Comparison of ENCODE assay signal across 16 cellular contexts in the genomic region with DNA sequence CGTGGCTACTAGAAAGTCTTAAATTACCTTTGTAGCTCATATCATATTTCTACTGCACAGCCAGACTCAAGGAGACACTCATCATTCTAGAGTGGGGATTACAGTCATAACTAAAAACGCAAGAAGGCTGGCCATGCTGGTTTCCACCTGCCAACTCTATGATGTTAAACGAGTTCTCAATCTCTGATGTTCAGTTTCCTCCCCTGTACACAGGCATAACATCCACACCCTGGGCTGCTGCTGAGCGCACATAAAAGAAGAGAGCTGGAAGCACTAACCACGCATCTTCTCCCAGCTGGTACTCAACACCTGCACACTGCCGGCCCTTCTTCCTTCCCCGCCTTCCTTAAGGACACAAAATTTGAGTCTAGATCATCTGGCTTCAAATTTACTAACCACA.
DNase-seq lines count a peak whose midpoint lies in the region; ATAC-seq and TF ChIP-seq lines count a peak whose summit lies in the region.
"Had no signal": no experiment of that assay in that cellular context is flagged by ENCODE, and none has a peak within 500 bp of the region (broad histone marks: within the 10 kb centered on the region; RNA-seq: fewer than 3 reads in every experiment).

No MANE protein-coding gene starts in this region.

- intact Hi-C loops in activated CD8-positive, alpha-beta T cell treated with anti-CD3 and anti-CD28 coated beads for 36 hours (cut with micrococcal nuclease): no loop called here
- intact Hi-C loops in dorsolateral prefrontal cortex (cut with DNase I): no loop called here

- POLR2A ChIA-PET in activated CD8-positive, alpha-beta T cell treated with anti-CD3 and anti-CD28 coated beads for 36 hours (lab: Charles Lee): no interaction called here
- POLR2A ChIA-PET in activated CD8-positive, alpha-beta T cell treated with anti-CD3 and anti-CD28 coated beads, Interleukin-2, amount 10 ng/mL, durations not matched to agents 7 days and 5 days (lab: Charles Lee): no interaction called here

- CTCF ChIA-PET in activated CD8-positive, alpha-beta T cell treated with anti-CD3 and anti-CD28 coated beads for 36 hours (lab: Charles Lee): no interaction called here
- CTCF ChIA-PET in activated CD8-positive, alpha-beta T cell treated with anti-CD3 and anti-CD28 coated beads, Interleukin-2, amount 10 ng/mL, durations not matched to agents 7 days and 5 days (lab: Charles Lee): no interaction called here

- H3K4me3 Mint-ChIP-seq in activated CD8-positive, alpha-beta T cell treated with anti-CD3 and anti-CD28 coated beads for 36 hours: no peak overlapping the region
- no peak overlapping the region for H3K4me3 Mint-ChIP-seq in activated CD8-positive, alpha-beta T cell treated with anti-CD3 and anti-CD28 coated beads, Interleukin-2, amount 10 ng/mL, durations not matched to agents 7 days and 5 days
- H3K4me3 Mint-ChIP-seq in stimulated activated effector memory CD8-positive, alpha-beta T cell treated with anti-CD3 and anti-CD28 coated beads, Interleukin-12 subunit alpha, Interleukin-12 subunit beta, amount 100 ng/mL, for 72 hours: no peak overlapping the region
- H3K4me3 Mint-ChIP-seq: CD8-positive, alpha-beta T cell; immature natural killer cell; naive thymus-derived CD8-positive, alpha-beta T cell had no signal

- H3K27ac Mint-ChIP-seq in activated CD8-positive, alpha-beta T cell treated with anti-CD3 and anti-CD28 coated beads for 36 hours: no peak overlapping the region
- H3K27ac Mint-ChIP-seq in activated CD8-positive, alpha-beta T cell treated with anti-CD3 and anti-CD28 coated beads, Interleukin-2, amount 10 ng/mL, durations not matched to agents 7 days and 5 days: no peak overlapping the region
- H3K27ac Mint-ChIP-seq in stimulated activated effector memory CD8-positive, alpha-beta T cell treated with anti-CD3 and anti-CD28 coated beads, Interleukin-12 subunit alpha, Interleukin-12 subunit beta, amount 100 ng/mL, for 72 hours: no peak overlapping the region
- H3K27ac Mint-ChIP-seq: CD8-positive, alpha-beta T cell; immature natural killer cell; naive thymus-derived CD8-positive, alpha-beta T cell had no signal

- peak overlapping the region in 43 of 59 donors; percentile 1 to 94 (median 71) for H3K27ac ChIP-seq in dorsolateral prefrontal cortex
- H3K27ac ChIP-seq: GM23248, VCaP had no signal

- H3K9me3 Mint-ChIP-seq in activated CD8-positive, alpha-beta T cell treated with anti-CD3 and anti-CD28 coated beads for 36 hours: no peaks in the 10 kb centered on the region
- H3K9me3 Mint-ChIP-seq in activated CD8-positive, alpha-beta T cell treated with anti-CD3 and anti-CD28 coated beads, Interleukin-2, amount 10 ng/mL, durations not matched to agents 7 days and 5 days (ENCODE audit: insufficient read depth): no peaks in the 10 kb centered on the region
- H3K9me3 Mint-ChIP-seq in stimulated activated effector memory CD8-positive, alpha-beta T cell treated with anti-CD3 and anti-CD28 coated beads, Interleukin-12 subunit alpha, Interleukin-12 subunit beta, amount 100 ng/mL, for 72 hours: no peaks in the 10 kb centered on the region
- H3K9me3 Mint-ChIP-seq: CD8-positive, alpha-beta T cell; immature natural killer cell; naive thymus-derived CD8-positive, alpha-beta T cell had no signal

- peak; percentile 37 for ATAC-seq in activated CD8-positive, alpha-beta T cell treated with anti-CD3 and anti-CD28 coated beads for 36 hours
- ATAC-seq in activated CD8-positive, alpha-beta T cell treated with anti-CD3 and anti-CD28 coated beads, Interleukin-2, amount 10 ng/mL, durations not matched to agents 7 days and 5 days: no peak
- peak; percentile 87 for ATAC-seq in stimulated activated effector memory CD8-positive, alpha-beta T cell treated with anti-CD3 and anti-CD28 coated beads, Interleukin-12 subunit alpha, Interleukin-12 subunit beta, amount 100 ng/mL, for 72 hours
- no peak for ATAC-seq in HG03442 (IDR thresholded peaks at IDR 0.05; ENCODE audit: unreplicated experiment)
- ATAC-seq: CD8-positive, alpha-beta T cell; naive thymus-derived CD8-positive, alpha-beta T cell had no signal

- TF ChIP-seq CTCF in activated CD8-positive, alpha-beta T cell treated with anti-CD3 and anti-CD28 coated beads for 36 hours (IDR thresholded peaks at IDR 0.05): no peak
- TF ChIP-seq CTCF in dorsolateral prefrontal cortex (IDR thresholded peaks at IDR 0.05 in 54 of 56, conservative IDR thresholded peaks at IDR 0.05 in 2 of 56; ENCODE audit: low read depth in 1 of 56, partially characterized antibody in 56 of 56): no peak

- no peaks in the 10 kb centered on the region for H3K27me3 ChIP-seq in dorsolateral prefrontal cortex

- H3K4me1 Mint-ChIP-seq in activated CD8-positive, alpha-beta T cell treated with anti-CD3 and anti-CD28 coated beads for 36 hours (ENCODE audit: low read depth): no peaks in the 10 kb centered on the region
- H3K4me1 Mint-ChIP-seq in activated CD8-positive, alpha-beta T cell treated with anti-CD3 and anti-CD28 coated beads, Interleukin-2, amount 10 ng/mL, durations not matched to agents 7 days and 5 days (ENCODE audit: low read depth): no peaks in the 10 kb centered on the region
- peaks cover 5% of the 10 kb centered on the region for H3K4me1 Mint-ChIP-seq in stimulated activated effector memory CD8-positive, alpha-beta T cell treated with anti-CD3 and anti-CD28 coated beads, Interleukin-12 subunit alpha, Interleukin-12 subunit beta, amount 100 ng/mL, for 72 hours
- H3K4me1 Mint-ChIP-seq: immature natural killer cell; naive thymus-derived CD8-positive, alpha-beta T cell had no signal

- H3K4me3 ChIP-seq in dorsolateral prefrontal cortex: peak overlapping the region in 1 of 59 donors; percentile 2
- H3K4me3 ChIP-seq: GM23248 had no signal

- no peak for DNase-seq in activated CD8-positive, alpha-beta T cell treated with anti-CD3 and anti-CD28 coated beads for 36 hours
- no peak for DNase-seq in activated CD8-positive, alpha-beta T cell treated with anti-CD3 and anti-CD28 coated beads, Interleukin-2, amount 10 ng/mL, durations not matched to agents 7 days and 5 days
- peak; percentile 23 for DNase-seq in NCI-H146 treated with DMSO at 0.1 percent for 48 hours (lab: John Stamatoyannopoulos, UW; ENCODE audit: unreplicated experiment)
- DNase-seq in dorsolateral prefrontal cortex: peak in 1 of 10 donors; percentile 45
- DNase-seq in stimulated activated effector memory CD8-positive, alpha-beta T cell treated with anti-CD3 and anti-CD28 coated beads, Interleukin-12 subunit alpha, Interleukin-12 subunit beta, amount 100 ng/mL, for 72 hours (ENCODE audit: low spot score in 2 of 2): no peak
- DNase-seq in DMS153 (lab: John Stamatoyannopoulos, UW): no peak
- DNase-seq in GDM1 (lab: John Stamatoyannopoulos, UW): no peak
- DNase-seq: activated naive CD4-positive, alpha-beta T cell; CD8-positive, alpha-beta T cell; erythroblast; GM23248; immature natural killer cell; naive thymus-derived CD8-positive, alpha-beta T cell; NCI-H1930 had no signal

- H3K36me3 Mint-ChIP-seq in activated CD8-positive, alpha-beta T cell treated with anti-CD3 and anti-CD28 coated beads for 36 hours (ENCODE audit: low read depth): no peaks in the 10 kb centered on the region
- no peaks in the 10 kb centered on the region for H3K36me3 Mint-ChIP-seq in activated CD8-positive, alpha-beta T cell treated with anti-CD3 and anti-CD28 coated beads, Interleukin-2, amount 10 ng/mL, durations not matched to agents 7 days and 5 days (ENCODE audit: low read depth)
- H3K36me3 Mint-ChIP-seq in stimulated activated effector memory CD8-positive, alpha-beta T cell treated with anti-CD3 and anti-CD28 coated beads, Interleukin-12 subunit alpha, Interleukin-12 subunit beta, amount 100 ng/mL, for 72 hours: no peaks in the 10 kb centered on the region
- H3K36me3 Mint-ChIP-seq: CD8-positive, alpha-beta T cell; immature natural killer cell; naive thymus-derived CD8-positive, alpha-beta T cell had no signal

- no peaks in the 10 kb centered on the region for H3K27me3 Mint-ChIP-seq in activated CD8-positive, alpha-beta T cell treated with anti-CD3 and anti-CD28 coated beads for 36 hours
- peaks cover 3% of the 10 kb centered on the region for H3K27me3 Mint-ChIP-seq in activated CD8-positive, alpha-beta T cell treated with anti-CD3 and anti-CD28 coated beads, Interleukin-2, amount 10 ng/mL, durations not matched to agents 7 days and 5 days (ENCODE audit: low read depth)

Comparison
In these comparisons a context has a peak if more than half of its experiments do, and no peak if none do; other contexts are left out.
1. ATAC-seq: peak in activated CD8-positive, alpha-beta T cell treated with anti-CD3 and anti-CD28 coated beads for 36 hours (single experiment) and stimulated activated effector memory CD8-positive, alpha-beta T cell treated with anti-CD3 and anti-CD28 coated beads, Interleukin-12 subunit alpha, Interleukin-12 subunit beta, amount 100 ng/mL, for 72 hours (single experiment); none in activated CD8-positive, alpha-beta T cell treated with anti-CD3 and anti-CD28 coated beads, Interleukin-2, amount 10 ng/mL, durations not matched to agents 7 days and 5 days (single experiment) and HG03442 (single experiment).